Comparison of ENCODE assay signal across 8 cellular contexts in genomic region chrX:134761788-134762187, GRCh38. TPM values are rescaled to one million over a fixed set of nuclear protein-coding genes. Genes with fewer than 3 reads are reported as not detected.
DNase-seq lines count a peak whose midpoint lies in the region; ATAC-seq and TF ChIP-seq lines count a peak whose summit lies in the region.

No MANE protein-coding gene starts in this region.

- peak; percentile 62 for TF ChIP-seq CTCF in A673 (conservative IDR thresholded peaks at IDR 0.05; ENCODE audit: low read depth, low read length)
- TF ChIP-seq CTCF in GM06990 (IDR thresholded peaks at IDR 0.05; ENCODE audit: insufficient read depth, low read length, poor library complexity, severe bottlenecking) = peak; percentile 56
- TF ChIP-seq CTCF in epithelial cell of esophagus (IDR thresholded peaks at IDR 0.05; ENCODE audit: insufficient read depth, low read depth, low read length, missing control alignments) = peak; percentile 47
- peak in 5 of 11 experiments; percentile 19 to 37 (median 26) for TF ChIP-seq CTCF in spleen (IDR thresholded peaks at IDR 0.05 in 8 of 11, conservative IDR thresholded peaks at IDR 0.05 in 3 of 11)

- CTCF ChIA-PET in A673 (lab: Charles Lee) = no interaction called here

- DNase-seq in A673 (ENCODE audit: low spot score) (peak; percentile 44), GM06990 (ENCODE audit: extremely low read depth, insufficient read length) (no peak), NCI-H345 treated with DMSO at 0.1 percent for 48 hours (lab: John Stamatoyannopoulos, UW; ENCODE audit: unreplicated experiment) (peak; percentile 3), epithelial cell of esophagus (ENCODE audit: low read depth) (peak; percentile 14), spleen (no peak), GM19238 (ENCODE audit: insufficient read length, low spot score) (no peak)
- DNase-seq in NK-92 treated with Interleukin-12 subunit alpha and Interleukin-12 subunit beta, amount 100 ng/mL, for 24 hours (lab: John Stamatoyannopoulos, UW) = no peak

- no peak overlapping the region for H3K27ac ChIP-seq in A673 (ENCODE audit: low read depth, low read length, poor library complexity, severe bottlenecking)
- H3K27ac ChIP-seq in spleen = no peak overlapping the region

- no peak for TF ChIP-seq POLR2A in spleen (IDR thresholded peaks at IDR 0.05)

- 35 to 40% (median 39%) methylated on average over 3 to 4 of the region's 4 CpGs for WGBS in spleen, 5 donors

- ATAC-seq in HG02763 (IDR thresholded peaks at IDR 0.05; ENCODE audit: unreplicated experiment) = no peak

- POLR2A ChIA-PET in A673 (lab: Charles Lee; ENCODE audit: low non-redundant PET) = no interaction called here

- H3K36me3 ChIP-seq in A673 (ENCODE audit: insufficient read depth, low read length, poor library complexity, severe bottlenecking) = no peaks in the 10 kb centered on the region
- H3K36me3 ChIP-seq in GM06990 (ENCODE audit: control insufficient read depth, insufficient read depth, low read length) = no peaks in the 10 kb centered on the region
- no peaks in the 10 kb centered on the region for H3K36me3 ChIP-seq in spleen

- H3K4me1 ChIP-seq in A673 (ENCODE audit: insufficient read depth, low read length, poor library complexity, severe bottlenecking) (no peaks in the 10 kb centered on the region), spleen (no peaks in the 10 kb centered on the region)

- H3K9me3 ChIP-seq in A673 (ENCODE audit: low read depth, low read length, poor library complexity, severe bottlenecking) = no peaks in the 10 kb centered on the region
- H3K9me3 ChIP-seq in spleen = no peaks in the 10 kb centered on the region

- intact Hi-C loops in A673 (cut with micrococcal nuclease; ENCODE audit: unreplicated experiment) (loop anchor here (5.0 kb wide), 2 partner anchors 239 to 279 kb away; no protein-coding TSS in a partner anchor), spleen (cut with DNase I; ENCODE audit: low total_unique reads) (no loop called here)

- BruUV-seq in A673 (replicated peaks; lab: Mats Ljungman, UMichigan) = no TSS peak

- H3K4me3 ChIP-seq in A673 (ENCODE audit: low read depth, low read length, poor library complexity, severe bottlenecking) (no peak overlapping the region), GM06990 (replicated peaks; ENCODE audit: low read depth, low read length) (no peak overlapping the region), epithelial cell of esophagus (ENCODE audit: low read length) (no peak overlapping the region), spleen (no peak overlapping the region)

- H3K27me3 ChIP-seq in A673 (replicated peaks; ENCODE audit: insufficient read depth, low read depth, low read length, poor library complexity) (no peaks in the 10 kb centered on the region), GM06990 (replicated peaks; ENCODE audit: control insufficient read depth, insufficient read depth, low read length) (no peaks in the 10 kb centered on the region), spleen (replicated peaks in 1 of 7) (no peaks in the 10 kb centered on the region)

RNA-seq across cellular contexts. Expression of gene PABIR2, which starts 35.2 kb away (rescaled TPM):
- total RNA-seq in A673 (2021) = 37.2 and 39.4 TPM in 2 replicates
- total RNA-seq in spleen = 10 to 100 TPM; 24.7 to 35.0 (median 27.5) TPM
- polyA plus RNA-seq in spleen = 10 to 100 TPM; 28.3 to 35.8 (median 34.1) TPM

Comparison
In these comparisons a context has a peak if more than half of its experiments do, and no peak if none do; other contexts are left out.
1. DNase-seq: peak in A673 (single experiment), NCI-H345 treated with DMSO at 0.1 percent for 48 hours (single experiment) and epithelial cell of esophagus (single experiment); none in GM06990 (single experiment), NK-92 treated with Interleukin-12 subunit alpha and Interleukin-12 subunit beta, amount 100 ng/mL, for 24 hours (single experiment), spleen (single experiment) and GM19238 (single experiment).